Comparison of ENCODE assay signal across 27 cellular contexts in genomic region chr10:47082055-47082784, GRCh38.
"Had no signal": no experiment of that assay in that cellular context is flagged by ENCODE, and none has a peak within 500 bp of the region (broad histone marks: within the 10 kb centered on the region; RNA-seq: fewer than 3 reads in every experiment).

No MANE protein-coding gene starts in this region.

- H3K9me3 ChIP-seq: adrenal gland, body of pancreas, colonic mucosa, esophagus squamous epithelium, gastroesophageal sphincter, heart right ventricle had no signal

- H3K27me3 Mint-ChIP-seq: activated CD4-positive, alpha-beta memory T cell treated with anti-CD3 and anti-CD28 coated beads, Interleukin-2, amount 10 ng/mL, durations not matched to agents 7 days and 5 days; activated CD4-positive, alpha-beta T cell treated with anti-CD3 and anti-CD28 coated beads, Interleukin-2, amount 10 ng/mL, durations not matched to agents 7 days and 5 days; activated naive CD8-positive, alpha-beta T cell; activated T-helper 17 cell treated with anti-CD3 and anti-CD28 coated beads, Interleukin-2, amount 50 U/mL, for 72 hours had no signal

- H3K27me3 ChIP-seq: adrenal gland, body of pancreas, colonic mucosa had no signal

- H3K9me3 Mint-ChIP-seq: activated CD4-positive, alpha-beta memory T cell treated with anti-CD3 and anti-CD28 coated beads, Interleukin-2, amount 10 ng/mL, durations not matched to agents 7 days and 5 days; activated CD4-positive, alpha-beta T cell treated with anti-CD3 and anti-CD28 coated beads, Interleukin-2, amount 10 ng/mL, durations not matched to agents 7 days and 5 days; activated T-cell treated with anti-CD3 and anti-CD28 coated beads, Interleukin-2, amount 50 U/mL, for 4 hours; activated T-helper 17 cell treated with anti-CD3 and anti-CD28 coated beads, Interleukin-2, amount 50 U/mL, for 72 hours had no signal

- H3K27ac ChIP-seq: adrenal gland, body of pancreas, colonic mucosa, epithelial cell of prostate, esophagus squamous epithelium, gastroesophageal sphincter, heart right ventricle had no signal

- H3K4me3 ChIP-seq: adrenal gland, body of pancreas, colonic mucosa, esophagus squamous epithelium, gastroesophageal sphincter, heart right ventricle had no signal

- H3K4me3 Mint-ChIP-seq: activated CD4-positive, alpha-beta memory T cell treated with anti-CD3 and anti-CD28 coated beads, Interleukin-2, amount 10 ng/mL, durations not matched to agents 7 days and 5 days; activated CD4-positive, alpha-beta T cell treated with anti-CD3 and anti-CD28 coated beads, Interleukin-2, amount 10 ng/mL, durations not matched to agents 7 days and 5 days; activated naive CD8-positive, alpha-beta T cell; activated T-cell treated with anti-CD3 and anti-CD28 coated beads, Interleukin-2, amount 50 U/mL, for 4 hours; activated T-helper 17 cell treated with anti-CD3 and anti-CD28 coated beads, Interleukin-2, amount 50 U/mL, for 72 hours had no signal

- DNase-seq: activated CD4-positive, alpha-beta memory T cell treated with anti-CD3 and anti-CD28 coated beads, Interleukin-2, amount 10 ng/mL, durations not matched to agents 7 days and 5 days; activated CD4-positive, alpha-beta T cell treated with anti-CD3 and anti-CD28 coated beads for 1 hour; activated CD4-positive, alpha-beta T cell treated with anti-CD3 and anti-CD28 coated beads for 4 hours; activated CD4-positive, alpha-beta T cell treated with anti-CD3 and anti-CD28 coated beads, Interleukin-2, amount 10 ng/mL, durations not matched to agents 7 days and 5 days; activated CD4-positive, alpha-beta T cell treated with anti-CD3 and anti-CD28 coated beads, Interleukin-2, amount 50 U/mL, for 4 hours; activated effector memory CD4-positive, alpha-beta T cell treated with Interleukin-2 at 50 U/mL for 16 hours; activated gamma-delta T cell treated with Interleukin-2 at 50 U/mL for 16 hours; activated naive CD4-positive, alpha-beta T cell treated with anti-CD3 and anti-CD28 coated beads, Interleukin-2, amount 50 U/mL, for 16 hours; activated naive CD4-positive, alpha-beta T cell treated with Interleukin-2 at 50 U/mL for 16 hours; activated T-cell treated with anti-CD3 and anti-CD28 coated beads, Interleukin-2, amount 50 U/mL, for 4 hours; amygdala; aorta; body of pancreas; central memory CD4-positive, alpha-beta T cell; cerebellar nuclear complex; colonic mucosa; esophagus squamous epithelium; foreskin melanocyte; heart right ventricle; T-helper 2 cell had no signal

- FAIRE-seq: endometrium, endothelial cell of umbilical vein had no signal

- ATAC-seq: activated T-cell treated with anti-CD3 and anti-CD28 coated beads, Interleukin-2, amount 50 U/mL, for 4 hours; body of pancreas; gastroesophageal sphincter; heart right ventricle had no signal

- H3K36me3 Mint-ChIP-seq: activated naive CD8-positive, alpha-beta T cell had no signal

- H3K4me1 ChIP-seq: adrenal gland, body of pancreas, colonic mucosa, esophagus squamous epithelium, gastroesophageal sphincter had no signal

- H3K36me3 ChIP-seq: adrenal gland, colonic mucosa, esophagus squamous epithelium, gastroesophageal sphincter, heart right ventricle had no signal

- H3K27ac Mint-ChIP-seq: activated CD4-positive, alpha-beta memory T cell treated with anti-CD3 and anti-CD28 coated beads, Interleukin-2, amount 10 ng/mL, durations not matched to agents 7 days and 5 days; activated CD4-positive, alpha-beta T cell treated with anti-CD3 and anti-CD28 coated beads, Interleukin-2, amount 10 ng/mL, durations not matched to agents 7 days and 5 days; activated T-helper 17 cell treated with anti-CD3 and anti-CD28 coated beads, Interleukin-2, amount 50 U/mL, for 72 hours had no signal
